Comparison of ENCODE assay signal across 1 cellular context in genomic region chr7:121385800-121386179, GRCh38.
TF ChIP-seq lines count a peak whose summit lies in the region.

No MANE protein-coding gene starts in this region.

TF ChIP-seq in HCT116, 20 proteins besides CTCF, POLR2A, EP300 and RAD21 (continued from another document):
- TF ChIP-seq ZBTB33 (IDR thresholded peaks at IDR 0.05; ENCODE audit: extremely low read depth, insufficient replicate concordance, low read length) (no peak), ATF3 (IDR thresholded peaks at IDR 0.05) (no peak)
